Comparison of ENCODE assay signal across 21 cellular contexts in the genomic region with DNA sequence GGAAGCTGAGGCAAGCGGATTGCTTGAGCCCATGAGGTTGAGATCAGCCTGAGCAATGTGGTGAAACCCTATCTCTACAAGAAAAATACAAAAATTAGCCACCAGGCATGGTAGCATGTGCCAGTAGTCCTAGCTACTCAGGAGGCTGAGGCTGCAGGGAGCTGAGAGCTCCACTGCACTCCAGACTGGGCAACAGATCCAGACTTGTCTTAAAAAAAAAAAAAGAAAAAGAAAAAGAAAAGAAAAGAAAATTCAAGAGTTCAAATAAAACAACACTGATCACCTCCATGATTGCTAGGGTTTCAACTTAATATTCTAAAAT. TPM values are rescaled to one million over a fixed set of nuclear protein-coding genes. Genes with fewer than 3 reads are reported as not detected.
DNase-seq lines count a peak whose midpoint lies in the region; ATAC-seq, FAIRE-seq and TF ChIP-seq lines count a peak whose summit lies in the region.
"Had no signal": no experiment of that assay in that cellular context is flagged by ENCODE, and none has a peak within 500 bp of the region (broad histone marks: within the 10 kb centered on the region; RNA-seq: fewer than 3 reads in every experiment).

No MANE protein-coding gene starts in this region.

- no peaks in the 10 kb centered on the region for H3K79me2 ChIP-seq in GM23248 (ENCODE audit: insufficient read depth)

- peak overlapping the region; percentile 75 to 94 (median 91) for H3K27ac Mint-ChIP-seq in CD4-positive, CD25-positive, alpha-beta regulatory T cell
- peak overlapping the region; percentile 64 for H3K27ac Mint-ChIP-seq in activated CD4-positive, alpha-beta memory T cell treated with anti-CD3 and anti-CD28 coated beads, Interleukin-2, amount 10 ng/mL, durations not matched to agents 7 days and 5 days
- H3K27ac Mint-ChIP-seq: IgD-negative memory B cell had no signal

- peaks cover 6 to 54% (median 25%) of the 10 kb centered on the region in 4 donors for H3K4me1 Mint-ChIP-seq in CD4-positive, CD25-positive, alpha-beta regulatory T cell
- peaks cover 9% of the 10 kb centered on the region for H3K4me1 Mint-ChIP-seq in activated CD4-positive, alpha-beta memory T cell treated with anti-CD3 and anti-CD28 coated beads, Interleukin-2, amount 10 ng/mL, durations not matched to agents 7 days and 5 days

- peaks cover 11% of the 10 kb centered on the region for H3K36me3 ChIP-seq in CD4-positive, CD25-positive, alpha-beta regulatory T cell (ENCODE audit: control insufficient read depth, insufficient read depth, low read length)
- H3K36me3 ChIP-seq in GM23248 (ENCODE audit: low read depth), result no peaks in the 10 kb centered on the region
- H3K36me3 ChIP-seq: ovary, thoracic aorta had no signal

- H3K36me3 Mint-ChIP-seq in CD4-positive, CD25-positive, alpha-beta regulatory T cell, result peaks cover 31% of the 10 kb centered on the region
- H3K36me3 Mint-ChIP-seq in activated CD4-positive, alpha-beta memory T cell treated with anti-CD3 and anti-CD28 coated beads, Interleukin-2, amount 10 ng/mL, durations not matched to agents 7 days and 5 days (ENCODE audit: low read depth), result peaks cover 20% of the 10 kb centered on the region
- H3K36me3 Mint-ChIP-seq: IgD-negative memory B cell had no signal

- H3K9me3 ChIP-seq in CD4-positive, CD25-positive, alpha-beta regulatory T cell (ENCODE audit: control insufficient read depth in 2 of 2, low read length in 2 of 2), result no peaks in the 10 kb centered on the region
- H3K9me3 ChIP-seq in GM23248 (ENCODE audit: low read depth), result no peaks in the 10 kb centered on the region
- H3K9me3 ChIP-seq: BLaER1, ovary, thoracic aorta had no signal

- peak in 1 of 3 donors; percentile 79 for DNase-seq in CD4-positive, CD25-positive, alpha-beta regulatory T cell
- DNase-seq in GM23248 (no peak), myocyte (ENCODE audit: low read depth) (peak; percentile 23), GM19240 (ENCODE audit: insufficient read length, low spot score) (no peak), RWPE1 (ENCODE audit: low spot score) (no peak), D721Med (ENCODE audit: insufficient read length, low spot score) (no peak)
- no peak for DNase-seq in activated CD4-positive, alpha-beta memory T cell treated with anti-CD3 and anti-CD28 coated beads, Interleukin-2, amount 10 ng/mL, durations not matched to agents 7 days and 5 days
- DNase-seq: central memory CD4-positive, alpha-beta T cell; DND-41; left colon; MV-4-11; NCI-H2081; NCI-H524 treated with DMSO at 0.1 percent for 48 hours; ovary; stimulated activated CD4-positive, alpha-beta T cell treated with anti-CD3 and anti-CD28 coated beads, Interleukin-4, amount 100 ng/mL, for 24 hours; stimulated activated CD8-positive, alpha-beta memory T cell treated with anti-CD3 and anti-CD28 coated beads, Interleukin-4, amount 100 ng/mL, for 48 hours had no signal

- CTCF ChIA-PET in activated CD4-positive, alpha-beta memory T cell treated with anti-CD3 and anti-CD28 coated beads, Interleukin-2, amount 10 ng/mL, durations not matched to agents 7 days and 5 days (lab: Charles Lee), result interaction anchor here (1.7 kb wide), 1 partner anchor 11 kb away, joined by 6 read pairs; no protein-coding TSS in a partner anchor
- CTCF ChIA-PET in RWPE1 (lab: Yijun Ruan, JAX), result no interaction called here

- WGBS in GM23248 (ENCODE audit: low coverage in 1 of 2, low lambda C conversion rate in 2 of 2, missing lambda C conversion rate in 2 of 2), 2 experiments, result 96 to 100% methylated on average over 1 of the region's 1 CpG

- H3K27me3 Mint-ChIP-seq in CD4-positive, CD25-positive, alpha-beta regulatory T cell, result no peaks in the 10 kb centered on the region
- no peaks in the 10 kb centered on the region for H3K27me3 Mint-ChIP-seq in activated CD4-positive, alpha-beta memory T cell treated with anti-CD3 and anti-CD28 coated beads, Interleukin-2, amount 10 ng/mL, durations not matched to agents 7 days and 5 days
- H3K27me3 Mint-ChIP-seq: IgD-negative memory B cell had no signal

- no peaks in the 10 kb centered on the region for H4K20me1 ChIP-seq in GM23248 (ENCODE audit: insufficient read depth)
- H4K20me1 ChIP-seq: BLaER1 had no signal

- H3K4me1 ChIP-seq in CD4-positive, CD25-positive, alpha-beta regulatory T cell (ENCODE audit: control insufficient read depth, insufficient read depth, low read length, poor library complexity, severe bottlenecking), result peaks cover 50% of the 10 kb centered on the region
- peaks cover 56% of the 10 kb centered on the region for H3K4me1 ChIP-seq in GM23248 (ENCODE audit: insufficient read depth)

- peaks cover 44% of the 10 kb centered on the region for H3F3A ChIP-seq in GM23248 (ENCODE audit: insufficient read depth)

- peaks cover 0 to 2% (median 0%) of the 10 kb centered on the region in 7 donors for H3K9me3 Mint-ChIP-seq in CD4-positive, CD25-positive, alpha-beta regulatory T cell
- H3K9me3 Mint-ChIP-seq in activated CD4-positive, alpha-beta memory T cell treated with anti-CD3 and anti-CD28 coated beads, Interleukin-2, amount 10 ng/mL, durations not matched to agents 7 days and 5 days, result no peaks in the 10 kb centered on the region
- H3K9me3 Mint-ChIP-seq: IgD-negative memory B cell had no signal

- H3K4me3 ChIP-seq in CD4-positive, CD25-positive, alpha-beta regulatory T cell (ENCODE audit: low read depth, low read length), result peak overlapping the region; percentile 99
- H3K4me3 ChIP-seq in GM23248, result no peak overlapping the region
- H3K4me3 ChIP-seq: BLaER1, ovary, thoracic aorta had no signal

- no peak for TF ChIP-seq CTCF in RWPE1 (conservative IDR thresholded peaks at IDR 0.05; ENCODE audit: low read depth)
- TF ChIP-seq CTCF in D721Med (IDR thresholded peaks at IDR 0.05; ENCODE audit: insufficient read depth, missing control alignments), result no peak

- peak overlapping the region; percentile 85 to 98 (median 92) for H3K4me3 Mint-ChIP-seq in CD4-positive, CD25-positive, alpha-beta regulatory T cell
- H3K4me3 Mint-ChIP-seq in activated CD4-positive, alpha-beta memory T cell treated with anti-CD3 and anti-CD28 coated beads, Interleukin-2, amount 10 ng/mL, durations not matched to agents 7 days and 5 days, result peak overlapping the region; percentile 46
- H3K4me3 Mint-ChIP-seq: IgD-negative memory B cell had no signal

- in situ Hi-C loops in GM23248 (cut with MboI), result loop anchor here (25.0 kb wide), 2 partner anchors 322 to 472 kb away; a partner anchor contains a TSS

- no peaks in the 10 kb centered on the region for H3K9me2 ChIP-seq in GM23248 (ENCODE audit: insufficient read depth)

- peak; percentile 65 for ATAC-seq in CD4-positive, CD25-positive, alpha-beta regulatory T cell (ENCODE audit: low read depth in 2 of 2)
- ATAC-seq: left colon had no signal

- H3K27ac ChIP-seq in CD4-positive, CD25-positive, alpha-beta regulatory T cell (ENCODE audit: insufficient read depth, low read length, poor library complexity, severe bottlenecking), result peak overlapping the region; percentile 78
- H3K27ac ChIP-seq in GM23248, result no peak overlapping the region
- no peak overlapping the region for H3K27ac ChIP-seq in RWPE1
- H3K27ac ChIP-seq: BLaER1, ovary, thoracic aorta had no signal

- POLR2A ChIA-PET in activated CD4-positive, alpha-beta memory T cell treated with anti-CD3 and anti-CD28 coated beads, Interleukin-2, amount 10 ng/mL, durations not matched to agents 7 days and 5 days (lab: Charles Lee), result interaction anchor here (1.0 to 5.2 kb wide), 8 partner anchors 12 to 334 kb away, joined by 3 to 32 read pairs (median 4); no protein-coding TSS in a partner anchor
- POLR2A ChIA-PET in RWPE1 (lab: Yijun Ruan, JAX; ENCODE audit: low non-redundant PET), result interaction anchor here (0.6 kb wide), 1 partner anchor 868 kb away, joined by 5 read pairs; no protein-coding TSS in a partner anchor

- H3K9ac ChIP-seq in GM23248, result no peak overlapping the region
- H3K9ac ChIP-seq: BLaER1 had no signal

- H3K4me2 ChIP-seq in GM23248 (ENCODE audit: unreplicated experiment), result peak overlapping the region; percentile 42
- H3K4me2 ChIP-seq: BLaER1 had no signal

- no peak for FAIRE-seq in D721Med (lab: Jason Lieb, UNC)
- FAIRE-seq: GM18507, TTC549 had no signal

- no peaks in the 10 kb centered on the region for H3K27me3 ChIP-seq in CD4-positive, CD25-positive, alpha-beta regulatory T cell (ENCODE audit: control insufficient read depth, insufficient read depth, low read length)
- no peaks in the 10 kb centered on the region for H3K27me3 ChIP-seq in GM23248 (replicated peaks; ENCODE audit: insufficient read depth)
- H3K27me3 ChIP-seq: BLaER1, ovary had no signal

- H2AFZ ChIP-seq in GM23248, result peak overlapping the region; percentile 42; the same call in 1 of the 2 replicates

RNA-seq across cellular contexts. Expression of a gene that starts 34.4 kb away (rescaled TPM):
- 99.5 TPM for total RNA-seq in CD4-positive, CD25-positive, alpha-beta regulatory T cell
- polyA plus RNA-seq in CD4-positive, CD25-positive, alpha-beta regulatory T cell, result 10 to 100 TPM; 38.0 to 64.2 (median 60.4) TPM
- under 0.01 and 0.11 TPM in 2 replicates for total RNA-seq in GM23248 (2014; rRNA removed; shearing (Covaris generic))
- 0.15 and 0.41 TPM in 2 replicates for polyA plus RNA-seq in GM23248 (2016; fragmentation: Nextera tagmentation; extraction: Ambion mirVana)
- 1 to 10 TPM; 6.6 to 6.9 TPM for total RNA-seq in activated CD4-positive, alpha-beta memory T cell treated with anti-CD3 and anti-CD28 coated beads, Interleukin-2, amount 10 ng/mL, durations not matched to agents 7 days and 5 days
- 3.8 and 5.4 TPM in 2 replicates for total RNA-seq in myocyte
- polyA plus RNA-seq in myocyte (2012), result 6.2 TPM
- total RNA-seq: thoracic aorta had no signal

Comparison
In these comparisons a context has a peak if more than half of its experiments do, and no peak if none do; other contexts are left out.
1. RNA of a gene that starts 34.4 kb away (total RNA-seq): 99.5 TPM in CD4-positive, CD25-positive, alpha-beta regulatory T cell (single experiment); 6.6 to 6.9 TPM in activated CD4-positive, alpha-beta memory T cell treated with anti-CD3 and anti-CD28 coated beads, Interleukin-2, amount 10 ng/mL, durations not matched to agents 7 days and 5 days, 3.8 to 5.4 TPM in myocyte and under 0.01 to 0.11 TPM in GM23248; every median in the first group is over 10 times any median in the second.